In genomic region chr10:122173337-122173736, GRCh38 we compare ENCODE assay signal across 11 cellular contexts.
"Had no signal": no experiment of that assay in that cellular context is flagged by ENCODE, and none has a peak within 500 bp of the region (broad histone marks: within the 10 kb centered on the region; RNA-seq: fewer than 3 reads in every experiment).

No MANE protein-coding gene starts in this region.

- H3K27ac Mint-ChIP-seq: activated CD8-positive, alpha-beta T cell treated with anti-CD3 and anti-CD28 coated beads for 36 hours; activated naive CD4-positive, alpha-beta T cell treated with anti-CD3 and anti-CD28 coated beads for 36 hours; stimulated activated naive CD8-positive, alpha-beta T cell treated with anti-CD3 and anti-CD28 coated beads, Interleukin-15, Interleukin-2, amounts not matched to agents 100 ng/mL and 50 ng/mL, for 24 hours; T-helper 2 cell treated with Interferon-gamma antibody and Interleukin-4, amounts not matched to agents 5 μg/mL and 100 μg/mL, for 36 hours had no signal

- H3K9me3 ChIP-seq: colonic mucosa, thoracic aorta had no signal

- H3K27me3 ChIP-seq: colonic mucosa had no signal

- H3K4me1 ChIP-seq: colonic mucosa had no signal

- H3K36me3 ChIP-seq: colonic mucosa, thoracic aorta had no signal

- ATAC-seq: activated CD8-positive, alpha-beta T cell treated with anti-CD3 and anti-CD28 coated beads for 36 hours; left colon had no signal

- H3K9me3 Mint-ChIP-seq: activated CD8-positive, alpha-beta T cell treated with anti-CD3 and anti-CD28 coated beads for 36 hours; activated naive CD4-positive, alpha-beta T cell treated with anti-CD3 and anti-CD28 coated beads for 36 hours; stimulated activated naive CD8-positive, alpha-beta T cell treated with anti-CD3 and anti-CD28 coated beads, Interleukin-15, Interleukin-2, amounts not matched to agents 100 ng/mL and 50 ng/mL, for 24 hours; T-helper 2 cell treated with Interferon-gamma antibody and Interleukin-4, amounts not matched to agents 5 μg/mL and 100 μg/mL, for 36 hours had no signal

- H3K27ac ChIP-seq: colonic mucosa, thoracic aorta had no signal

- H3K4me3 ChIP-seq: colonic mucosa, thoracic aorta had no signal

- H3K4me3 Mint-ChIP-seq: activated CD8-positive, alpha-beta T cell treated with anti-CD3 and anti-CD28 coated beads for 36 hours; activated naive CD4-positive, alpha-beta T cell treated with anti-CD3 and anti-CD28 coated beads for 36 hours; stimulated activated naive CD8-positive, alpha-beta T cell treated with anti-CD3 and anti-CD28 coated beads, Interleukin-15, Interleukin-2, amounts not matched to agents 100 ng/mL and 50 ng/mL, for 24 hours; T-helper 2 cell treated with Interferon-gamma antibody and Interleukin-4, amounts not matched to agents 5 μg/mL and 100 μg/mL, for 36 hours had no signal

- DNase-seq: activated CD4-positive, CD25-positive, alpha-beta regulatory T cell treated with anti-CD3 and anti-CD28 coated beads, Interleukin-2, amount 50 U/mL, for 72 hours; activated CD8-positive, alpha-beta T cell treated with anti-CD3 and anti-CD28 coated beads for 36 hours; activated naive CD4-positive, alpha-beta T cell treated with anti-CD3 and anti-CD28 coated beads for 36 hours; colonic mucosa; left colon; mesenchymal stem cell; stimulated activated CD4-positive, alpha-beta T cell treated with anti-CD3 and anti-CD28 coated beads, Interleukin-4, amount 100 ng/mL, for 1 hour; stimulated activated CD8-positive, alpha-beta memory T cell treated with anti-CD3 and anti-CD28 coated beads, Interleukin-4, amount 100 ng/mL, for 48 hours had no signal
